Comparison of ENCODE assay signal across 8 cellular contexts in the genomic region with DNA sequence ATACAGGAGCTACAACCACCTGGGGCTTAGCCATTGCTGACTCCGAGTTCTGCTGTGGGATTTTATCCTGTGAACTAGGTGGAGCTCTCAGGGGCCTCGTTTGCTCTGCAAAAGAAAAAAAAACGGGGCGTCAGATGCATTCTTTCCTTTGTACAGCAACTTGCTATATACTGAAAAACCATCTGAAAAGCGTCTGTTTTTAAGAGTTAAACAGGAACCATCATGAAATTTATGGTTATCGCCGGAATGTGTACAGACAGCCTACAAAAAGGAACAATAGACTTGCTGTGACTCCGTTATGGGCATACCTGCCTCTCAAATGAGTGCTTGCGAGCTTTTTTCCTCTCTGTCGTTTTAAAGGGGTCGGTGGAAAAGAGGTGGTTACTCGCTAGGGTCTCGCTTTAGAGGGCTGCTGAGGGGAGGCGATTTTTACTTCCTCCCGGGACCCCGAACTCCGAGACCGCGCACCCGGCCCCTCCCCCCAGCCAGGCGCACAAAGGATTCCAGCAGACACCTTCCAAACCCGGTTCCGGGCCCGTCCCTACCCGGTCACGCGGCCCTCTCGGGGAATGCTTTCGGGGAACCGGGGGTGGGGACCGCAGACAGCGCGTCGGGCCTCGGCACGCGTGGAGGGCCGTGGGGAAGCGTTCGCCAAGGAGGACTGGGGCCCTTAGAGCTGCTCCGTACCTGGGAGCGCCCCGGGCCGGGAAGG. TPM values are rescaled to one million over a fixed set of nuclear protein-coding genes. Genes with fewer than 3 reads are reported as not detected.
DNase-seq lines count a peak whose midpoint lies in the region; ATAC-seq and TF ChIP-seq lines count a peak whose summit lies in the region.

No MANE protein-coding gene starts in this region.

- H3F3A ChIP-seq in smooth muscle cell (ENCODE audit: low read depth), result no peaks in the 10 kb centered on the region

- peak; percentile 27 for ATAC-seq in GM21737 (IDR thresholded peaks at IDR 0.05; ENCODE audit: unreplicated experiment)

- peaks cover 7% of the 10 kb centered on the region for H3K36me3 Mint-ChIP-seq in T-helper 2 cell treated with Interferon-gamma antibody and Interleukin-4, amounts not matched to agents 5 μg/mL and 100 μg/mL, for 36 hours (ENCODE audit: low read depth)
- H3K36me3 Mint-ChIP-seq in MCF 10A (ENCODE audit: insufficient read depth, unreplicated experiment) (peaks cover 5% of the 10 kb centered on the region), immature natural killer cell (peaks cover 0 to under 1% (median 0%) of the 10 kb centered on the region in 3 donors)

- peak overlapping the region; percentile 91 for H3K4me3 Mint-ChIP-seq in T-helper 2 cell treated with Interferon-gamma antibody and Interleukin-4, amounts not matched to agents 5 μg/mL and 100 μg/mL, for 36 hours
- H3K4me3 Mint-ChIP-seq in MCF 10A (ENCODE audit: unreplicated experiment) (no peak overlapping the region), immature natural killer cell (peak overlapping the region; percentile 89 to 93 (median 92))

- H3K4me3 ChIP-seq in LNCaP clone FGC (ENCODE audit: low read depth, low read length), result peak overlapping the region; percentile 65
- peak overlapping the region; percentile 83 for H3K4me3 ChIP-seq in smooth muscle cell

- H3K9me3 Mint-ChIP-seq in T-helper 2 cell treated with Interferon-gamma antibody and Interleukin-4, amounts not matched to agents 5 μg/mL and 100 μg/mL, for 36 hours, result no peaks in the 10 kb centered on the region
- no peaks in the 10 kb centered on the region for H3K9me3 Mint-ChIP-seq in MCF 10A (ENCODE audit: unreplicated experiment)
- H3K9me3 Mint-ChIP-seq in immature natural killer cell, result no peaks in the 10 kb centered on the region

- H2AFZ ChIP-seq in smooth muscle cell (ENCODE audit: low read depth), result peak overlapping the region; percentile 85

- peak overlapping the region; percentile 88 for H3K27ac Mint-ChIP-seq in T-helper 2 cell treated with Interferon-gamma antibody and Interleukin-4, amounts not matched to agents 5 μg/mL and 100 μg/mL, for 36 hours
- H3K27ac Mint-ChIP-seq in MCF 10A (ENCODE audit: low read depth, unreplicated experiment) (peak overlapping the region; percentile 84), immature natural killer cell (peak overlapping the region; percentile 87 to 96 (median 92))

- peaks cover 17% of the 10 kb centered on the region for H3K4me1 Mint-ChIP-seq in T-helper 2 cell treated with Interferon-gamma antibody and Interleukin-4, amounts not matched to agents 5 μg/mL and 100 μg/mL, for 36 hours (ENCODE audit: low read depth)
- H3K4me1 Mint-ChIP-seq in MCF 10A (ENCODE audit: insufficient read depth, unreplicated experiment) (peaks cover 7% of the 10 kb centered on the region), immature natural killer cell (peaks cover 8 to 20% of the 10 kb centered on the region in 2 donors)

- intact Hi-C loops in MCF 10A (cut with micrococcal nuclease), result loop anchor here (1.0 to 2.0 kb wide), 3 partner anchors 41 to 155 kb away; a partner anchor contains a TSS

- peaks cover 9% of the 10 kb centered on the region for H3K27me3 Mint-ChIP-seq in T-helper 2 cell treated with Interferon-gamma antibody and Interleukin-4, amounts not matched to agents 5 μg/mL and 100 μg/mL, for 36 hours (ENCODE audit: low read depth)
- H3K27me3 Mint-ChIP-seq in MCF 10A (ENCODE audit: insufficient read depth, unreplicated experiment) (no peaks in the 10 kb centered on the region), immature natural killer cell (ENCODE audit: low read depth in 3 of 3) (peaks cover 6 to 11% (median 9%) of the 10 kb centered on the region in 3 donors)

- WGBS in smooth muscle cell (ENCODE audit: low lambda C conversion rate), result 0% methylated on average over 30 of the region's 44 CpGs

- H3K27ac ChIP-seq in smooth muscle cell (ENCODE audit: low read depth), result peak overlapping the region; percentile 87

- TF ChIP-seq CTCF in LNCaP clone FGC (IDR thresholded peaks at IDR 0.05; ENCODE audit: control insufficient read depth, extremely low read depth, insufficient read depth) (0 out of 2 replicates have a peak, but pooled peaks have one; percentile 9), MCF 10A (IDR thresholded peaks at IDR 0.05; ENCODE audit: unreplicated experiment) (no peak), smooth muscle cell (IDR thresholded peaks at IDR 0.05; ENCODE audit: borderline replicate concordance, insufficient read depth, poor library complexity, severe bottlenecking) (no peak)

- H3K9me3 ChIP-seq in smooth muscle cell (replicated peaks; ENCODE audit: low read depth), result no peaks in the 10 kb centered on the region

- CTCF ChIA-PET in MCF 10A (lab: Yijun Ruan, JAX), result interaction anchor here (0.6 to 3.0 kb wide), 11 partner anchors 11 to 1152 kb away, joined by 3 to 16 read pairs (median 3); a partner anchor contains a TSS

- no peaks in the 10 kb centered on the region for H3K27me3 ChIP-seq in smooth muscle cell (ENCODE audit: low read depth)

- peak overlapping the region; percentile 99 for H3K4me2 ChIP-seq in smooth muscle cell

- no TSS peak for BruUV-seq in MCF 10A (replicated peaks; lab: Mats Ljungman, UMichigan)

- peaks cover 61% of the 10 kb centered on the region for H3K79me2 ChIP-seq in smooth muscle cell (ENCODE audit: low read depth)

- peaks cover 36% of the 10 kb centered on the region for H3K4me1 ChIP-seq in smooth muscle cell (ENCODE audit: low read depth)

- DNase-seq in D341Med (ENCODE audit: low spot score) (peak; percentile 68), LNCaP clone FGC (ENCODE audit: low read depth) (no peak), MCF 10A (ENCODE audit: unreplicated experiment) (peak; percentile 60), immature natural killer cell (no peak), smooth muscle cell (lab: John Stamatoyannopoulos, UW; ENCODE audit: unreplicated experiment) (peak; percentile 43), cerebellar nuclear complex (lab: John Stamatoyannopoulos, UW) (no peak)
- DNase-seq in T-helper 2 cell treated with Interferon-gamma antibody and Interleukin-4, amounts not matched to agents 5 μg/mL and 100 μg/mL, for 36 hours (ENCODE audit: low spot score), result peak; percentile 53

- H3K9ac ChIP-seq in smooth muscle cell (ENCODE audit: low read depth), result peak overlapping the region; percentile 97

- peaks cover 15% of the 10 kb centered on the region for H3K36me3 ChIP-seq in smooth muscle cell (ENCODE audit: low read depth)

- POLR2A ChIA-PET in MCF 10A (lab: Yijun Ruan, JAX), result interaction anchor here (0.6 to 4.8 kb wide), 18 partner anchors 13 to 1795 kb away, joined by 3 to 67 read pairs (median 4); a partner anchor contains a TSS

- H4K20me1 ChIP-seq in smooth muscle cell (ENCODE audit: low read depth), result peaks cover 46% of the 10 kb centered on the region

RNA-seq across cellular contexts. Expression of a gene that starts 0.8 kb away (rescaled TPM):
- total RNA-seq in MCF 10A (2022), result 105 and 116 TPM in 2 replicates
- 10 to 100 TPM; 28.4 to 30.3 (median 29.4) TPM for polyA plus RNA-seq in immature natural killer cell
- total RNA-seq in smooth muscle cell, result 135 and 155 TPM in 2 replicates
- polyA plus RNA-seq in smooth muscle cell, result 133 and 137 TPM in 2 replicates

RNA-seq across cellular contexts. Expression of a gene that starts 41.1 kb away (rescaled TPM):
- total RNA-seq in MCF 10A (2022) (3.9 and 5.9 TPM in 2 replicates), smooth muscle cell (7.5 and 12.4 TPM in 2 replicates)
- polyA plus RNA-seq in immature natural killer cell (1 to 10 TPM; 1.3 to 3.3 (median 1.5) TPM), smooth muscle cell (2.6 and 3.4 TPM in 2 replicates)

RNA-seq across cellular contexts. Expression of a gene that starts 46.9 kb away (rescaled TPM):
- total RNA-seq in MCF 10A (2022) (38.4 and 52.3 TPM in 2 replicates), smooth muscle cell (39.8 and 49.8 TPM in 2 replicates)
- polyA plus RNA-seq in immature natural killer cell (10 to 100 TPM; 49.5 to 78.0 (median 60.6) TPM), smooth muscle cell (20.3 and 26.8 TPM in 2 replicates)

Comparison
In these comparisons a context has a peak if more than half of its experiments do, and no peak if none do; other contexts are left out.
1. DNase-seq: peak in D341Med (single experiment), T-helper 2 cell treated with Interferon-gamma antibody and Interleukin-4, amounts not matched to agents 5 μg/mL and 100 μg/mL, for 36 hours (single experiment), MCF 10A (single experiment) and smooth muscle cell (single experiment); none in LNCaP clone FGC (single experiment), immature natural killer cell (0 of 3) and cerebellar nuclear complex (0 of 2).
2. Peak in every context shown above with its lines, with median percentiles within 50 percentile points of each other: H3K27ac Mint-ChIP-seq.